ENCODE assay signal across 35 cellular contexts in the genomic region with DNA sequence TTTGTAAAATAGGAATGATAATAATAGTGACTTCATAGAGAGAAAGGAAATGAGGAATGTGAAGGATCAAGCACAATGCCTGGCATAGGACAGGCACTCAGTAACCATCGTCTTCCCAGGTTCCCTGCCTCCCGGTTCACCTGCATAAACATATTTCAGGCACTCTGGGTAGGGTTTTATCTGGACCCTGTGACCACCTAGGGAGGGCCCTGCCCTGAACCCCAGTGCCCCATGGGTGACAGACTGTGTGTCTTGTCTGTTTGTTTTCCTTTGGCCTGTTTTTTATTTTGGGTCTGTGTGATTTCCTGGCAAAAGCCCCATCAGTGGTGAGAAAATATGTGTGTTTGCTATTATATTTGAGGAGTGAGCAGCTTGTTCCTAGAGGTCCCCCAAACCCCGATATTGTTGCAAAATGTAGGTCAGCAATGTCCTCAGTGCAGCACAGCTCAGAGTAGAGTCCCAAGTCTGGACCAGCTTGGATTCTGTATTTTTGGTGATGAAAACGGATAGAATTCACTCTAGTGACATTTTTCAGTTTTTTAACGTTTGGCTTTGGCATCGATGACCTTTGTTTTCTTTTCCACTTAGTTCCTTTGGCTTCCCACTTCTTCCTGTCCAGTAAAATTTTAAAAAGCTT. TPM values are rescaled to one million over a fixed set of nuclear protein-coding genes. Genes with fewer than 3 reads are reported as not detected.
DNase-seq lines count a peak whose midpoint lies in the region; ATAC-seq and TF ChIP-seq lines count a peak whose summit lies in the region.
"Had no signal": no experiment of that assay in that cellular context is flagged by ENCODE, and none has a peak within 500 bp of the region (broad histone marks: within the 10 kb centered on the region; RNA-seq: fewer than 3 reads in every experiment).

No MANE protein-coding gene starts in this region.

- peak overlapping the region; percentile 46 to 56 for H3K27ac ChIP-seq in ascending aorta
- H3K27ac ChIP-seq: 22Rv1, adrenal gland, esophagus squamous epithelium, Peyer's patch, thyroid gland had no signal

- no peaks in the 10 kb centered on the region for H3K36me3 ChIP-seq in ascending aorta
- no peaks in the 10 kb centered on the region for H3K36me3 ChIP-seq in H7 (replicated peaks; ENCODE audit: control insufficient read depth, insufficient read depth, low read length)
- H3K36me3 ChIP-seq: adrenal gland, esophagus squamous epithelium, Peyer's patch, thyroid gland had no signal

- no peak for TF ChIP-seq CTCF in ascending aorta (IDR thresholded peaks at IDR 0.05)

- no peaks in the 10 kb centered on the region for H3K9me3 ChIP-seq in ascending aorta
- H3K9me3 ChIP-seq: adrenal gland, esophagus squamous epithelium, Peyer's patch, thyroid gland had no signal

- no peaks in the 10 kb centered on the region for H3K27me3 Mint-ChIP-seq in stimulated activated memory B cell treated with anti-CD40 and anti-IgM and Interleukin-4, amounts not matched to agents 10 μg/mL and 1 μg/mL and 100 μg/mL, for 72 hours
- H3K27me3 Mint-ChIP-seq: activated CD4-positive, alpha-beta T cell treated with anti-CD3 and anti-CD28 coated beads for 36 hours; naive B cell had no signal

- H3K9me3 Mint-ChIP-seq in stimulated activated memory B cell treated with anti-CD40 and anti-IgM and Interleukin-4, amounts not matched to agents 10 μg/mL and 1 μg/mL and 100 μg/mL, for 72 hours = peaks cover 5% of the 10 kb centered on the region
- H3K9me3 Mint-ChIP-seq: T-helper 1 cell treated with Interleukin-12 subunit alpha and Interleukin-12 subunit beta and Interleukin-4 antibody, amounts not matched to agents 30 μg/mL and 1 μg/mL, for 36 hours had no signal

- H3K27me3 ChIP-seq in ascending aorta (no peaks in the 10 kb centered on the region), H7 (ENCODE audit: control insufficient read depth, insufficient read depth, low read length) (no peaks in the 10 kb centered on the region)
- H3K27me3 ChIP-seq: adrenal gland, esophagus squamous epithelium, Peyer's patch, thyroid gland had no signal

- no peak overlapping the region for H3K27ac Mint-ChIP-seq in stimulated activated memory B cell treated with anti-CD40 and anti-IgM and Interleukin-4, amounts not matched to agents 10 μg/mL and 1 μg/mL and 100 μg/mL, for 72 hours
- H3K27ac Mint-ChIP-seq: activated CD4-positive, alpha-beta T cell treated with anti-CD3 and anti-CD28 coated beads for 36 hours; naive B cell; T-helper 1 cell treated with Interleukin-12 subunit alpha and Interleukin-12 subunit beta and Interleukin-4 antibody, amounts not matched to agents 30 μg/mL and 1 μg/mL, for 36 hours had no signal

- H3K4me3 Mint-ChIP-seq in stimulated activated memory B cell treated with anti-CD40 and anti-IgM and Interleukin-4, amounts not matched to agents 10 μg/mL and 1 μg/mL and 100 μg/mL, for 72 hours = no peak overlapping the region
- H3K4me3 Mint-ChIP-seq: activated CD4-positive, alpha-beta T cell treated with anti-CD3 and anti-CD28 coated beads for 36 hours; naive B cell; T-helper 1 cell treated with Interleukin-12 subunit alpha and Interleukin-12 subunit beta and Interleukin-4 antibody, amounts not matched to agents 30 μg/mL and 1 μg/mL, for 36 hours had no signal

- no peaks in the 10 kb centered on the region for H3K4me1 Mint-ChIP-seq in stimulated activated memory B cell treated with anti-CD40 and anti-IgM and Interleukin-4, amounts not matched to agents 10 μg/mL and 1 μg/mL and 100 μg/mL, for 72 hours
- H3K4me1 Mint-ChIP-seq: activated CD4-positive, alpha-beta T cell treated with anti-CD3 and anti-CD28 coated beads for 36 hours; naive B cell had no signal

- peaks cover 5% of the 10 kb centered on the region for H3K36me3 Mint-ChIP-seq in stimulated activated memory B cell treated with anti-CD40 and anti-IgM and Interleukin-4, amounts not matched to agents 10 μg/mL and 1 μg/mL and 100 μg/mL, for 72 hours

- intact Hi-C loops in ascending aorta (cut with DNase I) = no loop called here
- intact Hi-C loops in left ventricle myocardium superior (cut with micrococcal nuclease) = no loop called here

- DNase-seq in NCI-H2029 (lab: John Stamatoyannopoulos, UW) = peak; percentile 12
- DNase-seq in NCI-H2029 treated with DMSO at 0.1 percent for 48 hours (lab: John Stamatoyannopoulos, UW) = no peak
- no peak for DNase-seq in ascending aorta (ENCODE audit: low spot score in 2 of 2)
- DNase-seq in left ventricle myocardium superior = no peak
- no peak for DNase-seq in NCI-H526 (lab: John Stamatoyannopoulos, UW)
- no peak for DNase-seq in activated T-cell treated with anti-CD3 and anti-CD28 coated beads for 4 hours
- no peak for DNase-seq in H7
- DNase-seq: activated CD4-positive, alpha-beta T cell treated with anti-CD3 and anti-CD28 coated beads for 36 hours; activated naive CD4-positive, alpha-beta T cell; activated T-cell treated with anti-CD3 and anti-CD28 coated beads, Interleukin-2, amount 50 U/mL, for 48 hours; adrenal gland; esophagus squamous epithelium; GF-D8; KG1; kidney glomerular epithelial cell; MM.1S; naive B cell; NCI-H1436; occipital lobe; Peyer's patch; stimulated activated CD4-positive, alpha-beta T cell treated with anti-CD3 and anti-CD28 coated beads, Interleukin-12 subunit alpha, Interleukin-12 subunit beta, amount 100 ng/mL, for 4 hours; stimulated activated CD4-positive, alpha-beta T cell treated with anti-CD3 and anti-CD28 coated beads, Interleukin-4, amount 100 ng/mL, for 24 hours; stimulated activated naive CD4-positive, alpha-beta T cell treated with Interleukin-2 at 50 U/mL for 16 hours; thyroid gland had no signal

- H3K4me1 ChIP-seq in ascending aorta = peaks cover 0 to 6% of the 10 kb centered on the region in 2 donors
- H3K4me1 ChIP-seq: Peyer's patch, thyroid gland had no signal

- peak overlapping the region in 1 of 2 donors; percentile 17 for H3K4me3 ChIP-seq in ascending aorta
- no peak overlapping the region for H3K4me3 ChIP-seq in H7 (ENCODE audit: insufficient read depth, low read depth, low read length)
- H3K4me3 ChIP-seq: adrenal gland, coronary artery, esophagus squamous epithelium, Peyer's patch, thyroid gland had no signal

- ATAC-seq in left ventricle myocardium superior = peak; percentile 63
- peak; percentile 50 for ATAC-seq in stimulated activated memory B cell treated with anti-CD40 and anti-IgM and Interleukin-4, amounts not matched to agents 10 μg/mL and 1 μg/mL and 100 μg/mL, for 72 hours
- ATAC-seq: activated CD4-positive, alpha-beta T cell treated with anti-CD3 and anti-CD28 coated beads for 36 hours had no signal

RNA-seq across cellular contexts. Expression of a gene that starts 9.6 kb away (rescaled TPM):
- total RNA-seq in ascending aorta (not detected), left ventricle myocardium superior (not detected)
- total RNA-seq in H7 (2014; rRNA removed; shearing (Covaris generic)) = not detected in 2 replicates
- total RNA-seq: activated CD4-positive, alpha-beta T cell treated with anti-CD3 and anti-CD28 coated beads for 36 hours; adrenal gland; bronchial epithelial cell; esophagus squamous epithelium; glomerular endothelial cell; H1; HT-29; mesenteric fat pad; NCI-H460; occipital lobe; Peyer's patch; SK-MEL-5 had no signal

RNA-seq across cellular contexts. Expression of a gene that starts 38.5 kb away (rescaled TPM):
- total RNA-seq in ascending aorta = 51.2 TPM
- 50.3 TPM for total RNA-seq in left ventricle myocardium superior
- 29.7 and 31.7 TPM in 2 replicates for total RNA-seq in H7 (2014; rRNA removed; shearing (Covaris generic))
